In the genomic region with DNA sequence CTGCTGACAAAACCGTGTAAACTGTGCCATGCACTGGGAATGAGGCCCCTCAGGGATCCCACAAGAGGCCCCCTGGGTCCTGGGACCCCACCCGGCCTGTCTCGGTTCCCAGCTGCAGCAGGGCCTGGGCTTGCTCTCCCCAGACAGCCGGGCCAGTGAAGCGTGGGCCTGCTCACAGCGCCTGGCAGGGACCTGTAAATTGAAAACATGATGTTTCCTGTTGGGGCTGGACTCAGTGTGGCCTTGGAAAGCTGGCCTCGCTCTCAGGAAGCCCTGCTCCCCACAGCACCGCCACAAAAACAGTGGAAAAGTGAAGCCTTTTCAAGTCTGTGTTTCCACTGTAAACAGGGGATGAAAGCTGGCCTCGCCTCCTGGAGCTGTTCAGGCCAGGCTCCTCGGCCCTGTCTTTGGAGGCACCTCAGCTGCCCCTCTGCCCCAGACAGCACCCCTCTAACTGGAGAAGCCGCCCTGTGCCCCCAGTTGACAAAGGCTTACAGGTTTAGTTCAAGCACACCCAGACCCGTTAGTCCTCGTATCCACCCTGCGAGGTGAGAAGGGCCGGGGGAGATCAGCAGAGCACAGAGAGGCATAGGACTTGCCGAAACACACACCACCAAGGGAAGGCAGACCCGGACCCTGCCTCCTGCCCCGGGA, we compare ENCODE assay signal across 10 cellular contexts.
A peak's percentile ranks its signal among the peaks of the same experiment; 100 is the strongest.
DNase-seq lines count a peak whose midpoint lies in the region; ATAC-seq and TF ChIP-seq lines count a peak whose summit lies in the region.
"Had no signal": no experiment of that assay in that cellular context is flagged by ENCODE, and none has a peak within 500 bp of the region (broad histone marks: within the 10 kb centered on the region; RNA-seq: fewer than 3 reads in every experiment).

No MANE protein-coding gene starts in this region.

- no peak for ATAC-seq in HG02678 (IDR thresholded peaks at IDR 0.05; ENCODE audit: unreplicated experiment)
- ATAC-seq: activated CD8-positive, alpha-beta T cell treated with anti-CD3 and anti-CD28 coated beads, Interleukin-2, amount 10 ng/mL, durations not matched to agents 7 days and 5 days had no signal

- H3K9ac ChIP-seq in iPS-15b (ENCODE audit: low read depth, low read length) = peak overlapping the region; percentile 24
- H3K9ac ChIP-seq in rectal smooth muscle tissue (ENCODE audit: low read length) = no peak overlapping the region

- H3K9me3 ChIP-seq in iPS-15b (ENCODE audit: control insufficient read depth, insufficient read depth, low read length) = no peaks in the 10 kb centered on the region

- no peak overlapping the region for H3K4me3 Mint-ChIP-seq in CD14-positive monocyte
- H3K4me3 Mint-ChIP-seq: activated CD8-positive, alpha-beta T cell treated with anti-CD3 and anti-CD28 coated beads, Interleukin-2, amount 10 ng/mL, durations not matched to agents 7 days and 5 days had no signal

- H3K36me3 Mint-ChIP-seq in CD14-positive monocyte = peaks cover 50 to 87% of the 10 kb centered on the region in 2 donors

- H3K27me3 Mint-ChIP-seq in CD14-positive monocyte (ENCODE audit: low read depth in 3 of 3) = peaks cover 0 to 2% (median 0%) of the 10 kb centered on the region in 3 donors

- no peaks in the 10 kb centered on the region for H3K9me3 Mint-ChIP-seq in CD14-positive monocyte

- no peak for TF ChIP-seq CTCF in CD14-positive monocyte (IDR thresholded peaks at IDR 0.05)

- no peak overlapping the region for H3K4me3 ChIP-seq in iPS-15b (ENCODE audit: low read depth, low read length)
- no peak overlapping the region for H3K4me3 ChIP-seq in rectal smooth muscle tissue (ENCODE audit: low read length)
- H3K4me3 ChIP-seq: SK-N-MC had no signal

- H3K27ac Mint-ChIP-seq in CD14-positive monocyte = peak overlapping the region in 4 of 7 donors; percentile 41 to 63 (median 48)
- H3K27ac Mint-ChIP-seq: activated CD8-positive, alpha-beta T cell treated with anti-CD3 and anti-CD28 coated beads, Interleukin-2, amount 10 ng/mL, durations not matched to agents 7 days and 5 days had no signal

- intact Hi-C loops in CD14-positive monocyte (cut with micrococcal nuclease) = no loop called here

- H3K36me3 ChIP-seq in iPS-15b (ENCODE audit: control insufficient read depth, insufficient read depth, low read length) (peaks cover 6% of the 10 kb centered on the region), rectal smooth muscle tissue (ENCODE audit: control insufficient read depth, insufficient read depth, low read length) (no peaks in the 10 kb centered on the region)

- peaks cover 29% of the 10 kb centered on the region for H3K4me1 Mint-ChIP-seq in CD14-positive monocyte

- H3K4me1 ChIP-seq in iPS-15b (ENCODE audit: control insufficient read depth, insufficient read depth, low read length) (peaks cover 9% of the 10 kb centered on the region), rectal smooth muscle tissue (ENCODE audit: control insufficient read depth, insufficient read depth, low read length) (peaks cover 46% of the 10 kb centered on the region)

- peak overlapping the region; percentile 60 for H3K27ac ChIP-seq in rectal smooth muscle tissue (ENCODE audit: low read depth, low read length)
- H3K27ac ChIP-seq: SK-N-MC had no signal

- H3K27me3 ChIP-seq in iPS-15b (ENCODE audit: control insufficient read depth, insufficient read depth, low read length) (no peaks in the 10 kb centered on the region), rectal smooth muscle tissue (ENCODE audit: control insufficient read depth, insufficient read depth, low read length) (no peaks in the 10 kb centered on the region)

- DNase-seq in CD14-positive monocyte (ENCODE audit: low spot score) (no peak), astrocyte of the hippocampus (ENCODE audit: low read depth, low spot score) (peak; percentile 67), epidermal melanocyte (ENCODE audit: insufficient read length, low spot score) (no peak), NCI-H2029 treated with DMSO at 0.1 percent for 48 hours (lab: John Stamatoyannopoulos, UW) (no peak), kidney glomerular epithelial cell (lab: John Stamatoyannopoulos, UW) (no peak)
- DNase-seq: activated CD8-positive, alpha-beta T cell treated with anti-CD3 and anti-CD28 coated beads, Interleukin-2, amount 10 ng/mL, durations not matched to agents 7 days and 5 days had no signal
